ENCODE assay signal across 31 cellular contexts in genomic region chr5:176521286-176521685, GRCh38. TPM values are rescaled to one million over a fixed set of nuclear protein-coding genes. Genes with fewer than 3 reads are reported as not detected.
"Had no signal": no experiment of that assay in that cellular context is flagged by ENCODE, and none has a peak within 500 bp of the region (broad histone marks: within the 10 kb centered on the region; RNA-seq: fewer than 3 reads in every experiment).

No MANE protein-coding gene starts in this region.

- H3K9me3 Mint-ChIP-seq: effector memory CD8-positive, alpha-beta T cell; immature natural killer cell; memory B cell; nephron; neural progenitor cell; stimulated activated naive B cell treated with anti-CD40 and anti-IgM and Interleukin-4, amounts not matched to agents 10 μg/mL and 1 μg/mL and 100 μg/mL, for 72 hours; type B pancreatic cell had no signal

- H3K4me3 ChIP-seq: esophagus squamous epithelium, lung, neural progenitor cell, psoas muscle, skin epidermis, spleen, testis, tibial artery had no signal

- ATAC-seq: effector memory CD8-positive, alpha-beta T cell; left lobe of liver; naive thymus-derived CD4-positive, alpha-beta T cell; psoas muscle; stimulated activated naive B cell treated with anti-CD40 and anti-IgM and Interleukin-4, amounts not matched to agents 10 μg/mL and 1 μg/mL and 100 μg/mL, for 72 hours had no signal

- H2AFZ ChIP-seq: neural progenitor cell had no signal

- H3K27ac ChIP-seq: esophagus squamous epithelium, neural progenitor cell, psoas muscle, skin epidermis, spleen, testis, tibial artery had no signal

- FAIRE-seq: endometrium, keratinocyte had no signal

- H3K9ac ChIP-seq: neural progenitor cell had no signal

- H3K36me3 Mint-ChIP-seq: type B pancreatic cell had no signal

- H3K9me3 ChIP-seq: esophagus squamous epithelium, psoas muscle, spleen, testis, tibial artery had no signal

- H3K4me2 ChIP-seq: neural progenitor cell had no signal

- H3K27me3 ChIP-seq: esophagus squamous epithelium, neural progenitor cell, spleen, testis had no signal

- H3K27ac Mint-ChIP-seq: effector memory CD8-positive, alpha-beta T cell; nephron; stimulated activated naive B cell treated with anti-CD40 and anti-IgM and Interleukin-4, amounts not matched to agents 10 μg/mL and 1 μg/mL and 100 μg/mL, for 72 hours; type B pancreatic cell had no signal

- H3K4me1 Mint-ChIP-seq: nephron, neural progenitor cell had no signal

- H3K4me3 Mint-ChIP-seq: effector memory CD8-positive, alpha-beta T cell; immature natural killer cell; memory B cell; nephron; neural progenitor cell; stimulated activated naive B cell treated with anti-CD40 and anti-IgM and Interleukin-4, amounts not matched to agents 10 μg/mL and 1 μg/mL and 100 μg/mL, for 72 hours; type B pancreatic cell had no signal

- DNase-seq: cerebellar nuclear complex; cortex of kidney; effector memory CD8-positive, alpha-beta T cell; erythroblast; esophagus squamous epithelium; foreskin melanocyte; glutamatergic neuron; hypothalamus; immature natural killer cell; midbrain; naive thymus-derived CD4-positive, alpha-beta T cell; nucleus accumbens; psoas muscle; right cardiac atrium; spleen; stimulated activated CD4-positive, alpha-beta T cell treated with anti-CD3 and anti-CD28 coated beads, Interleukin-4, amount 100 ng/mL, for 4 hours; stimulated activated naive B cell treated with anti-CD40 and anti-IgM and Interleukin-4, amounts not matched to agents 10 μg/mL and 1 μg/mL and 100 μg/mL, for 72 hours; substantia nigra; testis; tibial artery had no signal

- H3K36me3 ChIP-seq: neural progenitor cell, tibial artery had no signal

- H3K4me1 ChIP-seq: neural progenitor cell, psoas muscle, testis, tibial artery had no signal

RNA-seq across cellular contexts. Expression of gene CDHR2, which starts 27.9 kb away (rescaled TPM):
- total RNA-seq: renal cortical epithelial cell, urinary bladder had no signal
- polyA plus RNA-seq: immature natural killer cell; keratinocyte; naive thymus-derived CD4-positive, alpha-beta T cell; right cardiac atrium; urinary bladder had no signal
